In the genomic region with DNA sequence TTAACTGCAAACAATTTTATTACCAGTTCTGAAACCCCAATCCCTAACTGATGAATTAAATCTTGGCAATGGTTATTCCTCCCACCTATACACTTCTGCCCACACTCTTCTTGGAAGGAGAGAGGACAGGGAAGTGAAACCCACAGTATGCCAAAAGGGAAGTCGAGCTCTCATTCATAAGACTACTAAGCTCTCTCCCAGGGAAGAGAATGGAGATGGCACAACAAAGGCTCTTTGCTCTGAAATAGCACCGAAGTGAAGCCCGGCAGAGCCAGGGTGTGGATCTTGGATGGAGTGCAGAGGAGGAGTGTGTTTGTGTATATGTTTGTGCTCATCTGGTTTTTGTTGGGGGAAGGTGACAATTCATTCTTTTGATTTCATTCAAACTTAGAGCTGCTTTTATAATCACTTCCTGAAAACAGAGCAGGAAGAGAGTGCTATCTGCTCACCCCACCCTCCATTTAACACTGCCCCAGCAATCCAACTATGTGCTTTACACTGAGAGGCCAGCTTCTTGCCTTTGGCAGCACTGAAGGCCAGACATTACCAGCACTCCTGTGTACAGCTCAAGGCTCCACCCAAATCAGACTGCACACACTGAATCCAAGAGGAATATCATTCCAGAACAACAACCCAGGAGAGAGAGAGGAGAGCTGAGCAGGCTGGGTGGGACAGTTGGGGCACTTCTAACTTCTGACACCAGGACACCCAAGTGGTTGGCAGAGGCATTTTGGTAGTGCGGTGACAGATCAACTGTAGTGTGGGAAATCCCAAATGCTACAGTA, we compare ENCODE assay signal across 8 cellular contexts.
DNase-seq lines count a peak whose midpoint lies in the region; ATAC-seq, FAIRE-seq and TF ChIP-seq lines count a peak whose summit lies in the region.

No MANE protein-coding gene starts in this region.

- H3K4me3 ChIP-seq in Karpas-422 (ENCODE audit: low read length) (no peak overlapping the region), bronchial epithelial cell (ENCODE audit: low read depth, low read length) (no peak overlapping the region), lung (no peak overlapping the region), vagina (no peak overlapping the region)

- DNase-seq in AG20443 (ENCODE audit: low spot score), result peak; percentile 55
- DNase-seq in Karpas-422, result no peak
- DNase-seq in bronchial epithelial cell (ENCODE audit: low read depth), result peak; percentile 26
- DNase-seq in lung (ENCODE audit: low spot score), result no peak
- DNase-seq in vagina (ENCODE audit: extremely low spot score in 2 of 2), result no peak
- DNase-seq in iPS-NIHi11 (ENCODE audit: low spot score), result no peak
- DNase-seq in H54 (ENCODE audit: insufficient read length, low spot score), result no peak

- peak overlapping the region; percentile 71 for H3K27ac ChIP-seq in Karpas-422 (ENCODE audit: low read length)
- peak overlapping the region; percentile 51 to 91 for H3K27ac ChIP-seq in lung (ENCODE audit: low read depth in 1 of 2, low read length in 1 of 2)
- peak overlapping the region; percentile 73 for H3K27ac ChIP-seq in vagina

- WGBS in lung, 2 donors, result 36 to 39% methylated on average over 4 of the region's 4 CpGs

- H3K4me1 ChIP-seq in Karpas-422 (ENCODE audit: low read length) (peaks cover 27% of the 10 kb centered on the region), lung (ENCODE audit: control insufficient read depth in 2 of 2, insufficient read depth in 2 of 2, low read length in 2 of 2) (peaks cover 15 to 25% of the 10 kb centered on the region in 2 donors), vagina (peaks cover 31% of the 10 kb centered on the region)

- intact Hi-C loops in vagina (cut with DNase I), result no loop called here

- H4K20me1 ChIP-seq in Karpas-422 (ENCODE audit: insufficient read depth, low read depth, low read length), result no peaks in the 10 kb centered on the region

- no peaks in the 10 kb centered on the region for H3K27me3 ChIP-seq in Karpas-422 (ENCODE audit: low read length)
- no peaks in the 10 kb centered on the region for H3K27me3 ChIP-seq in bronchial epithelial cell (ENCODE audit: control insufficient read depth, insufficient read depth, low read length)
- no peaks in the 10 kb centered on the region for H3K27me3 ChIP-seq in lung (ENCODE audit: control insufficient read depth, insufficient read depth)
- no peaks in the 10 kb centered on the region for H3K27me3 ChIP-seq in vagina

- FAIRE-seq in bronchial epithelial cell (lab: Jason Lieb, UNC), result peak; percentile 13
- FAIRE-seq in H54 (lab: Jason Lieb, UNC), result no peak

- no peaks in the 10 kb centered on the region for H3K9me3 ChIP-seq in Karpas-422 (ENCODE audit: low read length)
- H3K9me3 ChIP-seq in lung (ENCODE audit: control insufficient read depth in 2 of 2, insufficient read depth in 1 of 2, low read length in 1 of 2), result no peaks in the 10 kb centered on the region
- H3K9me3 ChIP-seq in vagina, result no peaks in the 10 kb centered on the region

- H2AFZ ChIP-seq in Karpas-422 (ENCODE audit: low read length), result peak overlapping the region; percentile 26; the same call in 1 of the 2 replicates

- no peaks in the 10 kb centered on the region for H3K79me2 ChIP-seq in Karpas-422 (ENCODE audit: low read length)

- peak overlapping the region; percentile 24; the same call in 1 of the 2 replicates for H3K9ac ChIP-seq in Karpas-422 (ENCODE audit: low read length)

- H3K4me2 ChIP-seq in Karpas-422 (ENCODE audit: low read depth, low read length, poor library complexity, severe bottlenecking), result peak overlapping the region; percentile 35

- TF ChIP-seq CTCF in bronchial epithelial cell (IDR thresholded peaks at IDR 0.05; ENCODE audit: insufficient read depth, low read length, severe bottlenecking) (peak; percentile 2), lung (IDR thresholded peaks at IDR 0.05; ENCODE audit: control extremely low read depth, extremely low read depth) (no peak), vagina (IDR thresholded peaks at IDR 0.05) (no peak)

- H3K36me3 ChIP-seq in Karpas-422 (ENCODE audit: insufficient read depth, low read length) (no peaks in the 10 kb centered on the region), bronchial epithelial cell (ENCODE audit: control insufficient read depth, insufficient read depth, low read length) (peaks cover 3% of the 10 kb centered on the region), lung (ENCODE audit: control insufficient read depth in 2 of 2, insufficient read depth in 2 of 2, low read length in 2 of 2) (peaks cover 0 to 3% of the 10 kb centered on the region in 2 donors), vagina (no peaks in the 10 kb centered on the region)

- H3K9me2 ChIP-seq in Karpas-422 (replicated peaks; ENCODE audit: insufficient read depth, low read length), result no peaks in the 10 kb centered on the region

- peak; percentile 61 for ATAC-seq in lung (ENCODE audit: insufficient read depth, low FRiP score)
- no peak for ATAC-seq in HG03139 (IDR thresholded peaks at IDR 0.05; ENCODE audit: unreplicated experiment)

- no peak for TF ChIP-seq POLR2A in vagina (IDR thresholded peaks at IDR 0.05)
- no peak for TF ChIP-seq POLR2A in H54 (IDR thresholded peaks at IDR 0.05; ENCODE audit: low read depth, low read length)

Comparison
In these comparisons a context has a peak if more than half of its experiments do, and no peak if none do; other contexts are left out.
1. DNase-seq: peak in AG20443 (single experiment) and bronchial epithelial cell (single experiment); none in Karpas-422 (single experiment), lung (single experiment), vagina (0 of 2), iPS-NIHi11 (single experiment) and H54 (single experiment).
2. Peak in every context shown above with its lines, with median percentiles within 50 percentile points of each other: H3K27ac ChIP-seq.